Comparison of ENCODE assay signal across 8 cellular contexts in the genomic region with DNA sequence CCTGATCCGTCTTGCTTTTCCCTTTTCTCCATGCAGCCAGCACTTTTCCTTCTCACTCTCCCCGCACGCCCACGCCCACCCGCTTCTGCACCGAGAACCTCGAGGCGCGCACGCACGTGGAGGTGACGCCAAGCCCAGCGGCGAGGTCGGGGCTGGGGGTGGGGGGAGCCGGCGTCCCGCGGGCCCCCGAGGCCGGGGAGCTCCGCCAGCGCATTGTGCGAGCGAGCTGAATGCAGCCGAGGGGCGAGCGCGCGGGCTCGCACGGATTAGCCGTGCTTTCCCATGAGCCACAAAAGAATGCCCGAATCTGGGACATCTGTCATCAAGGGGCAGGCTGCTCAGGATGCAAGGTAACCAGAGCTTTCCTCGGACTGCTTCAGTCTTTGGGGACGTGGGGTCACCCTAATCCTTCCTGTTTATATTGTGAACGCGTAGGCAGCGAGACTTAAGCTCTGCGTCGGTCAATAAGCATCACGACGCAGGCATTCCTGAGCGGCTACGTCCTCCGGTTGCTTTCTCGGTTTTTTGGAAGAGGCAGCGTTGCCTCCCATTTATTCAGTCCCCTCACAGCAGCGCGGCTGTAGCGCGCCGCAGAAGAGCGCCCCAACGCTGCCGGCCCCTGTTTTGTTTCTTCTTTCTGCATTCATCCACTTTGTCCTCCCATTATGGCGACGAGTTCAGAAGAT.
DNase-seq lines count a peak whose midpoint lies in the region; TF ChIP-seq lines count a peak whose summit lies in the region.

No MANE protein-coding gene starts in this region.

- no peak overlapping the region for H2BK5ac ChIP-seq in neuronal stem cell (ENCODE audit: low read length)

- peak overlapping the region; percentile 45 for H3K23ac ChIP-seq in neuronal stem cell (ENCODE audit: low read depth, low read length, poor library complexity)

- H3K27me3 ChIP-seq in neuronal stem cell (ENCODE audit: control insufficient read depth in 3 of 3, insufficient read depth in 3 of 3, low read depth in 1 of 3, low read length in 3 of 3), result peaks cover 0 to 41% (median 0%) of the 10 kb centered on the region in 3 experiments
- H3K27me3 ChIP-seq in vagina, result no peaks in the 10 kb centered on the region

- no peak overlapping the region for H3K4ac ChIP-seq in neuronal stem cell (ENCODE audit: low read length)

- H3K4me3 ChIP-seq in neuronal stem cell (ENCODE audit: low read length in 2 of 2) (peak overlapping the region; percentile 58 to 61), vagina (peak overlapping the region; percentile 46 to 61), OCI-LY7 (ENCODE audit: low read depth, low read length, poor library complexity, severe bottlenecking) (no peak overlapping the region)

- H3K36me3 Mint-ChIP-seq in activated naive CD8-positive, alpha-beta T cell, result no peaks in the 10 kb centered on the region
- no peaks in the 10 kb centered on the region for H3K36me3 Mint-ChIP-seq in glutamatergic neuron (ENCODE audit: unreplicated experiment)

- peak overlapping the region; percentile 90 for H3K4me3 Mint-ChIP-seq in activated naive CD8-positive, alpha-beta T cell
- peak overlapping the region; percentile 92 for H3K4me3 Mint-ChIP-seq in glutamatergic neuron (ENCODE audit: unreplicated experiment)

- DNase-seq in GM04504 (ENCODE audit: low read depth), result peak; percentile 45
- DNase-seq in NCI-H2171 treated with DMSO at 0.1 percent for 48 hours (lab: John Stamatoyannopoulos, UW), result peak; percentile 71
- peak; percentile 65 for DNase-seq in glutamatergic neuron
- peak; percentile 92 for DNase-seq in neuronal stem cell (ENCODE audit: low spot score)
- no peak for DNase-seq in vagina (ENCODE audit: extremely low spot score in 2 of 2)
- no peak for DNase-seq in OCI-LY7 (ENCODE audit: low spot score)
- no peak for DNase-seq in NCI-H1048 (lab: John Stamatoyannopoulos, UW)

- peaks cover 3 to 24% of the 10 kb centered on the region in 2 donors for H3K4me1 ChIP-seq in neuronal stem cell (ENCODE audit: control insufficient read depth in 2 of 2, insufficient read depth in 1 of 2, low read depth in 1 of 2, low read length in 2 of 2)
- peaks cover 17% of the 10 kb centered on the region for H3K4me1 ChIP-seq in vagina
- H3K4me1 ChIP-seq in OCI-LY7 (ENCODE audit: insufficient read depth, low read length, poor library complexity, severe bottlenecking), result no peaks in the 10 kb centered on the region

- no peak for TF ChIP-seq CTCF in glutamatergic neuron (IDR thresholded peaks at IDR 0.05; ENCODE audit: partially characterized antibody, unreplicated experiment)
- no peak for TF ChIP-seq CTCF in vagina (IDR thresholded peaks at IDR 0.05)
- no peak for TF ChIP-seq CTCF in OCI-LY7 (conservative IDR thresholded peaks at IDR 0.05; ENCODE audit: low read length)

- no peak overlapping the region for H2BK120ac ChIP-seq in neuronal stem cell (ENCODE audit: low read depth, low read length)

- no peak overlapping the region for H4K8ac ChIP-seq in neuronal stem cell (ENCODE audit: low read depth, low read length)

- H3K79me2 ChIP-seq in OCI-LY7 (ENCODE audit: insufficient read depth, low read depth, low read length), result no peaks in the 10 kb centered on the region

- H2BK12ac ChIP-seq in neuronal stem cell (ENCODE audit: low read length), result no peak overlapping the region

- H3K9me3 Mint-ChIP-seq in activated naive CD8-positive, alpha-beta T cell (ENCODE audit: low read depth), result no peaks in the 10 kb centered on the region
- H3K9me3 Mint-ChIP-seq in glutamatergic neuron (ENCODE audit: unreplicated experiment), result peaks cover 4% of the 10 kb centered on the region

- H3K4me2 ChIP-seq in neuronal stem cell (ENCODE audit: insufficient read depth, low read length, poor library complexity, severe bottlenecking) (peak overlapping the region; percentile 59), OCI-LY7 (ENCODE audit: low read length) (no peak overlapping the region)

- H3K27ac Mint-ChIP-seq in activated naive CD8-positive, alpha-beta T cell, result no peak overlapping the region
- H3K27ac Mint-ChIP-seq in glutamatergic neuron (ENCODE audit: unreplicated experiment), result peak overlapping the region; percentile 86

- H3K14ac ChIP-seq in neuronal stem cell (ENCODE audit: low read length), result no peak overlapping the region

- intact Hi-C loops in vagina (cut with DNase I), result no loop called here
- intact Hi-C loops in OCI-LY7 (cut with micrococcal nuclease; ENCODE audit: unreplicated experiment), result no loop called here

- no CpG with 5 or more reads among the region's 58 CpGs for WGBS in neuronal stem cell (ENCODE audit: extremely low coverage in 2 of 2, insufficient read length in 2 of 2, insufficient replicate concordance in 1 of 2), 2 donors

- CTCF ChIA-PET in OCI-LY7 (lab: Charles Lee; ENCODE audit: unreplicated experiment), result no interaction called here

- H3K27me3 Mint-ChIP-seq in activated naive CD8-positive, alpha-beta T cell, result peaks cover 34% of the 10 kb centered on the region
- H3K27me3 Mint-ChIP-seq in glutamatergic neuron (ENCODE audit: unreplicated experiment), result peaks cover 2% of the 10 kb centered on the region

- H2AFZ ChIP-seq in neuronal stem cell (ENCODE audit: low read length), result peak overlapping the region; percentile 99
- H2AFZ ChIP-seq in OCI-LY7 (ENCODE audit: low read length), result no peak overlapping the region

- H3K4me1 Mint-ChIP-seq in activated naive CD8-positive, alpha-beta T cell (ENCODE audit: low read depth), result peaks cover 16% of the 10 kb centered on the region
- peaks cover 34% of the 10 kb centered on the region for H3K4me1 Mint-ChIP-seq in glutamatergic neuron (ENCODE audit: low read depth, unreplicated experiment)

- TF ChIP-seq POLR2A in vagina (IDR thresholded peaks at IDR 0.05), result no peak

- peak overlapping the region; percentile 97 for H3K27ac ChIP-seq in neuronal stem cell (replicated peaks; ENCODE audit: low read length)
- H3K27ac ChIP-seq in vagina, result peak overlapping the region; percentile 28
- H3K27ac ChIP-seq in OCI-LY7 (ENCODE audit: low read depth, low read length, poor library complexity, severe bottlenecking), result no peak overlapping the region

- peak overlapping the region; percentile 1 for H2BK15ac ChIP-seq in neuronal stem cell (ENCODE audit: low read length)

- H3K18ac ChIP-seq in neuronal stem cell (ENCODE audit: low read length), result peak overlapping the region; percentile 97

- POLR2A ChIA-PET in OCI-LY7 (lab: Charles Lee), result no interaction called here

- no peaks in the 10 kb centered on the region for H3K36me3 ChIP-seq in neuronal stem cell (replicated peaks in 1 of 2; ENCODE audit: control insufficient read depth in 2 of 2, insufficient read depth in 2 of 2, low read length in 2 of 2)
- H3K36me3 ChIP-seq in vagina, result no peaks in the 10 kb centered on the region
- H3K36me3 ChIP-seq in OCI-LY7 (ENCODE audit: insufficient read depth, low read length), result no peaks in the 10 kb centered on the region

- H3K79me1 ChIP-seq in neuronal stem cell (ENCODE audit: low read depth, low read length), result no peaks in the 10 kb centered on the region

- H3K9ac ChIP-seq in neuronal stem cell (ENCODE audit: low read depth, low read length, poor library complexity), result peak overlapping the region; percentile 53

- no peak overlapping the region for H4K91ac ChIP-seq in neuronal stem cell (ENCODE audit: low read depth, low read length, poor library complexity)

- H3K9me3 ChIP-seq in neuronal stem cell (replicated peaks in 1 of 2; ENCODE audit: control insufficient read depth in 2 of 2, insufficient read depth in 1 of 2, low read depth in 1 of 2, low read length in 2 of 2) (no peaks in the 10 kb centered on the region), vagina (no peaks in the 10 kb centered on the region), OCI-LY7 (ENCODE audit: low read length) (no peaks in the 10 kb centered on the region)

- no peaks in the 10 kb centered on the region for H3K9me2 ChIP-seq in OCI-LY7 (ENCODE audit: insufficient read depth, low read length)

- no peaks in the 10 kb centered on the region for H4K20me1 ChIP-seq in OCI-LY7 (ENCODE audit: insufficient read depth, low read length)

- H2AK5ac ChIP-seq in neuronal stem cell (ENCODE audit: low read depth, low read length), result no peak overlapping the region

- BruUV-seq in OCI-LY7 (replicated peaks; lab: Mats Ljungman, UMichigan), result no TSS peak

Comparison
In these comparisons a context has a peak if more than half of its experiments do, and no peak if none do; other contexts are left out.
1. DNase-seq: peak in GM04504 (single experiment), NCI-H2171 treated with DMSO at 0.1 percent for 48 hours (single experiment), glutamatergic neuron (single experiment) and neuronal stem cell (single experiment); none in vagina (0 of 2), OCI-LY7 (single experiment) and NCI-H1048 (single experiment).